8 cellular contexts compared by ENCODE assay signal in genomic region chr19:40803857-40804782, GRCh38. TPM values are rescaled to one million over a fixed set of nuclear protein-coding genes. Genes with fewer than 3 reads are reported as not detected.
DNase-seq lines count a peak whose midpoint lies in the region; FAIRE-seq and TF ChIP-seq lines count a peak whose summit lies in the region.

No MANE protein-coding gene starts in this region.

- H2AFZ ChIP-seq in fibroblast of lung (ENCODE audit: low read length) = no peak overlapping the region

- H3K27me3 Mint-ChIP-seq in activated CD4-positive, alpha-beta T cell treated with anti-CD3 and anti-CD28 coated beads, Interleukin-2, amount 10 ng/mL, durations not matched to agents 7 days and 5 days = no peaks in the 10 kb centered on the region

- DNase-seq in SIG-M5 treated with dmso at 0.1 percent for 504 hours (lab: John Stamatoyannopoulos, UW; ENCODE audit: unreplicated experiment) (peak; percentile 24), SIG-M5 (lab: John Stamatoyannopoulos, UW) (no peak), fibroblast of lung (ENCODE audit: low read depth in 2 of 2) (no peak), frontal cortex (ENCODE audit: low spot score in 2 of 2) (no peak), ureter (ENCODE audit: low spot score) (no peak), dedifferentiated amniotic fluid mesenchymal stem cell (ENCODE audit: extremely low spot score) (no peak)
- DNase-seq in activated CD4-positive, alpha-beta T cell treated with anti-CD3 and anti-CD28 coated beads, Interleukin-2, amount 10 ng/mL, durations not matched to agents 7 days and 5 days = peak; percentile 84

- H3K9me3 Mint-ChIP-seq in activated CD4-positive, alpha-beta T cell treated with anti-CD3 and anti-CD28 coated beads, Interleukin-2, amount 10 ng/mL, durations not matched to agents 7 days and 5 days = no peaks in the 10 kb centered on the region

- H3K36me3 ChIP-seq in fibroblast of lung (ENCODE audit: control insufficient read depth, insufficient read depth, low read length) (peaks cover 40% of the 10 kb centered on the region), skeletal muscle satellite cell (ENCODE audit: insufficient read depth, low read length) (peaks cover 73% of the 10 kb centered on the region)

- no peak for FAIRE-seq in frontal cortex (lab: Jason Lieb, UNC)

- H3K36me3 Mint-ChIP-seq in activated CD4-positive, alpha-beta T cell treated with anti-CD3 and anti-CD28 coated beads, Interleukin-2, amount 10 ng/mL, durations not matched to agents 7 days and 5 days (ENCODE audit: low read depth) = peaks cover 83% of the 10 kb centered on the region

- peaks cover 81% of the 10 kb centered on the region for H3K4me1 Mint-ChIP-seq in activated CD4-positive, alpha-beta T cell treated with anti-CD3 and anti-CD28 coated beads, Interleukin-2, amount 10 ng/mL, durations not matched to agents 7 days and 5 days

- peaks cover 4% of the 10 kb centered on the region for H4K20me1 ChIP-seq in fibroblast of lung (ENCODE audit: control insufficient read depth, extremely low read depth, insufficient read depth, low read length)

- peak overlapping the region; percentile 95 for H3K4me3 Mint-ChIP-seq in activated CD4-positive, alpha-beta T cell treated with anti-CD3 and anti-CD28 coated beads, Interleukin-2, amount 10 ng/mL, durations not matched to agents 7 days and 5 days

- no peak overlapping the region for H3K4me3 ChIP-seq in fibroblast of lung (replicated peaks in 1 of 4; ENCODE audit: control extremely low read depth in 1 of 4, insufficient read depth in 1 of 4, low read depth in 3 of 4, low read length in 4 of 4)
- no peak overlapping the region for H3K4me3 ChIP-seq in skeletal muscle satellite cell (ENCODE audit: low read length)

- H3K27me3 ChIP-seq in fibroblast of lung (ENCODE audit: control insufficient read depth, insufficient read depth, low read length) = no peaks in the 10 kb centered on the region
- no peaks in the 10 kb centered on the region for H3K27me3 ChIP-seq in skeletal muscle satellite cell (ENCODE audit: control insufficient read depth, insufficient read depth, low read length)

- H3K9ac ChIP-seq in fibroblast of lung (ENCODE audit: insufficient read depth, low read length) (no peak overlapping the region), skeletal muscle satellite cell (ENCODE audit: low read depth, low read length) (no peak overlapping the region)

- POLR2A ChIA-PET in activated CD4-positive, alpha-beta T cell treated with anti-CD3 and anti-CD28 coated beads, Interleukin-2, amount 10 ng/mL, durations not matched to agents 7 days and 5 days (lab: Charles Lee) = interaction anchor here (0.6 kb wide), 1 partner anchor 96 kb away, joined by 3 read pairs; no protein-coding TSS in a partner anchor

- H3K27ac Mint-ChIP-seq in activated CD4-positive, alpha-beta T cell treated with anti-CD3 and anti-CD28 coated beads, Interleukin-2, amount 10 ng/mL, durations not matched to agents 7 days and 5 days = peak overlapping the region; percentile 88

- H3K79me2 ChIP-seq in fibroblast of lung (ENCODE audit: control insufficient read depth, insufficient read depth, low read length) = peaks cover 89% of the 10 kb centered on the region

- CTCF ChIA-PET in activated CD4-positive, alpha-beta T cell treated with anti-CD3 and anti-CD28 coated beads, Interleukin-2, amount 10 ng/mL, durations not matched to agents 7 days and 5 days (lab: Charles Lee) = interaction anchor here (0.7 to 4.3 kb wide), 4 partner anchors 8 to 139 kb away, joined by 3 to 21 read pairs (median 4); partner anchors contain the start of gene RAB4B

- H3K4me1 ChIP-seq in fibroblast of lung (ENCODE audit: control insufficient read depth, extremely low read depth, insufficient read depth, low read length) = peaks cover 46% of the 10 kb centered on the region
- peaks cover 55% of the 10 kb centered on the region for H3K4me1 ChIP-seq in skeletal muscle satellite cell (ENCODE audit: control insufficient read depth, insufficient read depth, low read length)

- H3K4me2 ChIP-seq in fibroblast of lung (ENCODE audit: extremely low read depth, insufficient read depth, low read length) (peak overlapping the region; percentile 45), skeletal muscle satellite cell (ENCODE audit: low read length) (peak overlapping the region; percentile 95)

- no peak overlapping the region for H3K27ac ChIP-seq in fibroblast of lung (ENCODE audit: insufficient read depth, low read length)

- no peak for TF ChIP-seq CTCF in fibroblast of lung (conservative IDR thresholded peaks at IDR 0.05 in 1 of 2, IDR thresholded peaks at IDR 0.05 in 1 of 2; ENCODE audit: low read depth in 1 of 2, low read length in 2 of 2)

- no peaks in the 10 kb centered on the region for H3K9me3 ChIP-seq in fibroblast of lung (ENCODE audit: control insufficient read depth, insufficient read depth, low read depth, low read length)
- H3K9me3 ChIP-seq in skeletal muscle satellite cell (replicated peaks; ENCODE audit: low read length) = no peaks in the 10 kb centered on the region

RNA-seq across cellular contexts. Expression of gene EGLN2, which starts 5.1 kb away (rescaled TPM):
- 100 to 1,000 TPM; 124 to 126 TPM for total RNA-seq in activated CD4-positive, alpha-beta T cell treated with anti-CD3 and anti-CD28 coated beads, Interleukin-2, amount 10 ng/mL, durations not matched to agents 7 days and 5 days
- total RNA-seq in fibroblast of lung (83.2 and 106 TPM in 2 replicates), frontal cortex (46.5 TPM), ureter (79.3 TPM)
- polyA plus RNA-seq in fibroblast of lung = 27.3 and 33.9 TPM in 2 replicates
- polyA plus RNA-seq in fibroblast of lung (2012) = 64.9 and 89.0 TPM in 2 replicates
- 111 and 230 TPM in 2 replicates for polyA minus RNA-seq in fibroblast of lung (ENCODE audit: low replicate concordance)
- total RNA-seq in skeletal muscle satellite cell (2012; rRNA removed) = 55.3 and 73.3 TPM in 2 replicates

RNA-seq across cellular contexts. Expression of gene RAB4B, which starts 26.1 kb away (rescaled TPM):
- total RNA-seq in activated CD4-positive, alpha-beta T cell treated with anti-CD3 and anti-CD28 coated beads, Interleukin-2, amount 10 ng/mL, durations not matched to agents 7 days and 5 days = 10 to 100 TPM; 52.8 to 54.7 TPM
- 4.4 and 10.6 TPM in 2 replicates for total RNA-seq in fibroblast of lung
- 11.8 and 12.8 TPM in 2 replicates for polyA plus RNA-seq in fibroblast of lung
- polyA plus RNA-seq in fibroblast of lung (2012) = 24.0 and 26.1 TPM in 2 replicates
- polyA minus RNA-seq in fibroblast of lung (ENCODE audit: low replicate concordance) = 20.2 and 33.3 TPM in 2 replicates
- 7.6 and 10.6 TPM in 2 replicates for total RNA-seq in skeletal muscle satellite cell (2012; rRNA removed)
- total RNA-seq in frontal cortex = 6.1 TPM
- 45.3 TPM for total RNA-seq in ureter

RNA-seq across cellular contexts. Expression of gene MIA, which starts 28.8 kb away (rescaled TPM):
- under 1 TPM in 1 of 2 experiments, not detected in 1; 0.89 TPM for total RNA-seq in activated CD4-positive, alpha-beta T cell treated with anti-CD3 and anti-CD28 coated beads, Interleukin-2, amount 10 ng/mL, durations not matched to agents 7 days and 5 days
- total RNA-seq in fibroblast of lung (0.26 TPM in 1 of 2 replicates, not detected in the other), frontal cortex (not detected), ureter (not detected)
- 0.99 TPM in 1 of 2 replicates, not detected in the other for polyA plus RNA-seq in fibroblast of lung
- 2.0 TPM in 1 of 2 replicates, not detected in the other for polyA plus RNA-seq in fibroblast of lung (2012)
- 2.2 TPM in 1 of 2 replicates, not detected in the other for polyA minus RNA-seq in fibroblast of lung (ENCODE audit: low replicate concordance)
- total RNA-seq in skeletal muscle satellite cell (2012; rRNA removed) = not detected in 2 replicates

RNA-seq across cellular contexts. Expression of gene CYP2A6, which starts 46.1 kb away (rescaled TPM):
- not detected for total RNA-seq in activated CD4-positive, alpha-beta T cell treated with anti-CD3 and anti-CD28 coated beads, Interleukin-2, amount 10 ng/mL, durations not matched to agents 7 days and 5 days
- not detected in 2 replicates for total RNA-seq in fibroblast of lung
- not detected in 2 replicates for polyA plus RNA-seq in fibroblast of lung
- polyA plus RNA-seq in fibroblast of lung (2012) = not detected in 2 replicates
- not detected in 2 replicates for polyA minus RNA-seq in fibroblast of lung (ENCODE audit: low replicate concordance)
- total RNA-seq in skeletal muscle satellite cell (2012; rRNA removed) = not detected in 2 replicates
- not detected for total RNA-seq in frontal cortex
- total RNA-seq in ureter = not detected

RNA-seq across cellular contexts. Expression of gene SNRPA, which starts 53.1 kb away (rescaled TPM):
- 100 to 1,000 TPM; 149 to 182 TPM for total RNA-seq in activated CD4-positive, alpha-beta T cell treated with anti-CD3 and anti-CD28 coated beads, Interleukin-2, amount 10 ng/mL, durations not matched to agents 7 days and 5 days
- total RNA-seq in fibroblast of lung (22.1 and 41.9 TPM in 2 replicates), frontal cortex (23.6 TPM), ureter (74.0 TPM)
- 74.4 and 134 TPM in 2 replicates for polyA plus RNA-seq in fibroblast of lung
- polyA plus RNA-seq in fibroblast of lung (2012) = 54.5 and 108 TPM in 2 replicates
- polyA minus RNA-seq in fibroblast of lung (ENCODE audit: low replicate concordance) = 179 and 323 TPM in 2 replicates
- total RNA-seq in skeletal muscle satellite cell (2012; rRNA removed) = 35.7 and 46.7 TPM in 2 replicates

Comparison
In these comparisons a context has a peak if more than half of its experiments do, and no peak if none do; other contexts are left out.
1. DNase-seq: peak in SIG-M5 treated with dmso at 0.1 percent for 504 hours (single experiment) and activated CD4-positive, alpha-beta T cell treated with anti-CD3 and anti-CD28 coated beads, Interleukin-2, amount 10 ng/mL, durations not matched to agents 7 days and 5 days (single experiment); none in SIG-M5 (single experiment), fibroblast of lung (0 of 2), frontal cortex (0 of 2), ureter (single experiment) and dedifferentiated amniotic fluid mesenchymal stem cell (single experiment).